In genomic region chr18:76354348-76354747, GRCh38 we compare ENCODE assay signal across 20 cellular contexts.
DNase-seq lines count a peak whose midpoint lies in the region; ATAC-seq and TF ChIP-seq lines count a peak whose summit lies in the region.
"Had no signal": no experiment of that assay in that cellular context is flagged by ENCODE, and none has a peak within 500 bp of the region (broad histone marks: within the 10 kb centered on the region; RNA-seq: fewer than 3 reads in every experiment).

No MANE protein-coding gene starts in this region.

- peak; percentile 57 for ATAC-seq in foreskin keratinocyte
- no peak for ATAC-seq in GM21723 (IDR thresholded peaks at IDR 0.05; ENCODE audit: unreplicated experiment)
- no peak for ATAC-seq in stimulated activated naive B cell treated with anti-CD40 and anti-IgM and Interleukin-4, amounts not matched to agents 10 μg/mL and 1 μg/mL and 100 μg/mL, for 72 hours (replicated peaks)
- ATAC-seq in activated CD8-positive, alpha-beta T cell treated with anti-CD3 and anti-CD28 coated beads, Interleukin-2, amount 10 ng/mL, durations not matched to agents 7 days and 5 days: no peak
- ATAC-seq: esophagus mucosa had no signal

- H3K27ac Mint-ChIP-seq in stimulated activated naive B cell treated with anti-CD40 and anti-IgM and Interleukin-4, amounts not matched to agents 10 μg/mL and 1 μg/mL and 100 μg/mL, for 72 hours: no peak overlapping the region
- H3K27ac Mint-ChIP-seq in activated CD8-positive, alpha-beta T cell treated with anti-CD3 and anti-CD28 coated beads, Interleukin-2, amount 10 ng/mL, durations not matched to agents 7 days and 5 days: no peak overlapping the region
- H3K27ac Mint-ChIP-seq: activated naive CD8-positive, alpha-beta T cell treated with anti-CD3 and anti-CD28 coated beads, Interleukin-2, amount 10 ng/mL, durations not matched to agents 7 days and 5 days had no signal

- CTCF ChIA-PET in activated CD8-positive, alpha-beta T cell treated with anti-CD3 and anti-CD28 coated beads, Interleukin-2, amount 10 ng/mL, durations not matched to agents 7 days and 5 days (lab: Charles Lee): no interaction called here

- peaks cover 8 to 11% of the 10 kb centered on the region in 2 donors for H3K9me3 Mint-ChIP-seq in stimulated activated naive B cell treated with anti-CD40 and anti-IgM and Interleukin-4, amounts not matched to agents 10 μg/mL and 1 μg/mL and 100 μg/mL, for 72 hours
- H3K9me3 Mint-ChIP-seq in activated CD8-positive, alpha-beta T cell treated with anti-CD3 and anti-CD28 coated beads, Interleukin-2, amount 10 ng/mL, durations not matched to agents 7 days and 5 days (ENCODE audit: insufficient read depth): no peaks in the 10 kb centered on the region

- H3K4me3 Mint-ChIP-seq in stimulated activated naive B cell treated with anti-CD40 and anti-IgM and Interleukin-4, amounts not matched to agents 10 μg/mL and 1 μg/mL and 100 μg/mL, for 72 hours: no peak overlapping the region
- no peak overlapping the region for H3K4me3 Mint-ChIP-seq in activated CD8-positive, alpha-beta T cell treated with anti-CD3 and anti-CD28 coated beads, Interleukin-2, amount 10 ng/mL, durations not matched to agents 7 days and 5 days
- H3K4me3 Mint-ChIP-seq: activated naive CD8-positive, alpha-beta T cell treated with anti-CD3 and anti-CD28 coated beads, Interleukin-2, amount 10 ng/mL, durations not matched to agents 7 days and 5 days had no signal

- peaks cover 40 to 51% of the 10 kb centered on the region in 2 donors for H3K36me3 Mint-ChIP-seq in stimulated activated naive B cell treated with anti-CD40 and anti-IgM and Interleukin-4, amounts not matched to agents 10 μg/mL and 1 μg/mL and 100 μg/mL, for 72 hours
- no peaks in the 10 kb centered on the region for H3K36me3 Mint-ChIP-seq in activated CD8-positive, alpha-beta T cell treated with anti-CD3 and anti-CD28 coated beads, Interleukin-2, amount 10 ng/mL, durations not matched to agents 7 days and 5 days (ENCODE audit: low read depth)

- no peak overlapping the region for H3K4me3 ChIP-seq in astrocyte of the cerebellum (ENCODE audit: low read depth, low read length)
- no peak overlapping the region for H3K4me3 ChIP-seq in skeletal muscle cell (ENCODE audit: low read depth, low read length)
- H3K4me3 ChIP-seq: coronary artery, Peyer's patch, tibial artery had no signal

- H3K4me1 ChIP-seq in foreskin keratinocyte: no peaks in the 10 kb centered on the region
- H3K4me1 ChIP-seq: tibial artery had no signal

- H3K4me1 Mint-ChIP-seq in stimulated activated naive B cell treated with anti-CD40 and anti-IgM and Interleukin-4, amounts not matched to agents 10 μg/mL and 1 μg/mL and 100 μg/mL, for 72 hours: peaks cover 3 to 4% of the 10 kb centered on the region in 2 donors
- no peaks in the 10 kb centered on the region for H3K4me1 Mint-ChIP-seq in activated CD8-positive, alpha-beta T cell treated with anti-CD3 and anti-CD28 coated beads, Interleukin-2, amount 10 ng/mL, durations not matched to agents 7 days and 5 days (ENCODE audit: low read depth)

- in situ Hi-C loops in astrocyte of the cerebellum (cut with HindIII; ENCODE audit: low sequenced_read_pairs): no loop called here

- no peak overlapping the region for H3K27ac ChIP-seq in foreskin keratinocyte
- H3K27ac ChIP-seq: C4-2B, coronary artery, Peyer's patch, tibial artery had no signal

- POLR2A ChIA-PET in activated CD8-positive, alpha-beta T cell treated with anti-CD3 and anti-CD28 coated beads, Interleukin-2, amount 10 ng/mL, durations not matched to agents 7 days and 5 days (lab: Charles Lee): no interaction called here

- peaks cover 0 to 2% of the 10 kb centered on the region in 2 donors for H3K27me3 Mint-ChIP-seq in stimulated activated naive B cell treated with anti-CD40 and anti-IgM and Interleukin-4, amounts not matched to agents 10 μg/mL and 1 μg/mL and 100 μg/mL, for 72 hours
- no peaks in the 10 kb centered on the region for H3K27me3 Mint-ChIP-seq in activated CD8-positive, alpha-beta T cell treated with anti-CD3 and anti-CD28 coated beads, Interleukin-2, amount 10 ng/mL, durations not matched to agents 7 days and 5 days (ENCODE audit: low read depth)
- H3K27me3 Mint-ChIP-seq: activated naive CD8-positive, alpha-beta T cell treated with anti-CD3 and anti-CD28 coated beads, Interleukin-2, amount 10 ng/mL, durations not matched to agents 7 days and 5 days had no signal

- TF ChIP-seq CTCF in astrocyte of the cerebellum (IDR thresholded peaks at IDR 0.05; ENCODE audit: low read depth, low read length, missing control alignments): no peak
- no peak for TF ChIP-seq CTCF in foreskin keratinocyte (conservative IDR thresholded peaks at IDR 0.05)

- H3K27me3 ChIP-seq in foreskin keratinocyte: no peaks in the 10 kb centered on the region
- H3K27me3 ChIP-seq: Peyer's patch had no signal

- DNase-seq in GM04504 (ENCODE audit: low read depth): peak; percentile 47
- DNase-seq in astrocyte of the cerebellum (ENCODE audit: low read depth): peak; percentile 71
- DNase-seq in foreskin keratinocyte: peak in 1 of 2 donors; percentile 43
- DNase-seq in skeletal muscle cell (ENCODE audit: low read depth): peak; percentile 35
- no peak for DNase-seq in pons (ENCODE audit: low spot score)
- DNase-seq in stimulated activated naive B cell treated with anti-CD40 and anti-IgM and Interleukin-4, amounts not matched to agents 10 μg/mL and 1 μg/mL and 100 μg/mL, for 72 hours: no peak
- no peak for DNase-seq in activated CD8-positive, alpha-beta T cell treated with anti-CD3 and anti-CD28 coated beads, Interleukin-2, amount 10 ng/mL, durations not matched to agents 7 days and 5 days
- DNase-seq: activated CD4-positive, CD25-positive, alpha-beta regulatory T cell; activated naive CD8-positive, alpha-beta T cell treated with anti-CD3 and anti-CD28 coated beads, Interleukin-2, amount 10 ng/mL, durations not matched to agents 7 days and 5 days; DMS79 treated with DMSO at 0.1 percent for 48 hours; NCI-H187 treated with DMSO at 0.1 percent for 48 hours; NCI-H524; Peyer's patch; posterior cingulate gyrus; T-helper 1 cell; tibial artery had no signal

Comparison
In these comparisons a context has a peak if more than half of its experiments do, and no peak if none do; other contexts are left out.
1. DNase-seq: peak in GM04504 (single experiment), astrocyte of the cerebellum (single experiment) and skeletal muscle cell (single experiment); none in pons (single experiment), stimulated activated naive B cell treated with anti-CD40 and anti-IgM and Interleukin-4, amounts not matched to agents 10 μg/mL and 1 μg/mL and 100 μg/mL, for 72 hours (single experiment) and activated CD8-positive, alpha-beta T cell treated with anti-CD3 and anti-CD28 coated beads, Interleukin-2, amount 10 ng/mL, durations not matched to agents 7 days and 5 days (single experiment).